ENCODE assay signal across 9 cellular contexts in the genomic region with DNA sequence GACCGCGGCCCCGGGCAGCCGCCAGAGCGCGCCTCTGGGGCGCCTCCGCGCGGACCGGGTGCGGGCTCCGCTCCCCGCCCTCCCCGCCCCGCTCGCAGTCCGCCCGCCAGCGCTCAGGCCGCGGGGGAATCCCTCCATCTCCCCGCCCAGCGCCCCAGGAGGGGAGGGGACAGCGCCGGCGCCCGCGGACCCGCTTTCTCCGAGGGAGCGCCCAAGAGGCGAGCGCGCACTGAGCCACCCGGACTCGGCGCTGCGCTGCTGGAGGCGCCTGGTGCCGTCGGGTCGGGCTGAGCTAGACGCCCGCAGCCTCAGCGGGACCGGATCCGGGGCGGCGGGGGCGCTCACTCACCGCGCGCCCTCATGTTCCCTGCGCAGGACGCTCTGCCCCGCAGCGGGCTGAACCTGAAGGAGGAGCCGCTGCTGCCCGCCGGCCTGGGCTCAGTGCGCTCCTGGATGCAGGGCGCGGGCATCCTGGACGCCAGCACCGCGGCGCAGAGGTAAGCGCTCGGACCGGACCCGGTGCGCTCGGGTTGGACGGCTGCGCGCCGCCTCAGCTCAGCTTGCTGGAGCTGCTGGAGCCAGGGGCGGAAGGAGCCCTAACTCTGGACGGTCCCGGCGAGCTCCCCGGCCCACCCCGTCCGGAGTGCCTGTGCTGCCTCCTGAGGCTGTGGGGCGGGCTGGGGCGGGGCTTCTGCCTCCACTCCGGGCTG. TPM values are rescaled to one million over a fixed set of nuclear protein-coding genes. Genes with fewer than 3 reads are reported as not detected.
DNase-seq lines count a peak whose midpoint lies in the region; ATAC-seq and TF ChIP-seq lines count a peak whose summit lies in the region.
"Had no signal": no experiment of that assay in that cellular context is flagged by ENCODE, and none has a peak within 500 bp of the region (broad histone marks: within the 10 kb centered on the region; RNA-seq: fewer than 3 reads in every experiment).

No MANE protein-coding gene starts in this region.

- peak overlapping the region; percentile 75 for H3K4me3 ChIP-seq in coronary artery

- H3K4me1 Mint-ChIP-seq in mesothelial cell of epicardium (peaks cover 22% of the 10 kb centered on the region), HFFc6 (ENCODE audit: low read depth) (peaks cover 8% of the 10 kb centered on the region)

- peak; percentile 58 for ATAC-seq in stimulated activated naive CD8-positive, alpha-beta T cell treated with anti-CD3 and anti-CD28 coated beads, Interleukin-15, Interleukin-2, amounts not matched to agents 100 U/mL and 50 U/mL, for 24 hours

- DNase-seq in NCI-H345 (lab: John Stamatoyannopoulos, UW) (peak; percentile 60), NCI-H345 treated with DMSO at 0.1 percent for 48 hours (lab: John Stamatoyannopoulos, UW; ENCODE audit: unreplicated experiment) (no peak), coronary artery (ENCODE audit: low spot score) (no peak), mesothelial cell of epicardium (ENCODE audit: low spot score in 2 of 2, unreplicated experiment in 2 of 2) (peak in 1 of 2 experiments; percentile 65), EL (no peak), HFFc6 (no peak)
- peak; percentile 59 for DNase-seq in activated CD4-positive, CD25-positive, alpha-beta regulatory T cell treated with anti-CD3 and anti-CD28 coated beads, Interleukin-2, amount 50 U/mL, for 72 hours
- peak; percentile 55 for DNase-seq in stimulated activated naive CD8-positive, alpha-beta T cell treated with anti-CD3 and anti-CD28 coated beads, Interleukin-15, Interleukin-2, amounts not matched to agents 100 U/mL and 50 U/mL, for 24 hours

- H3K27ac ChIP-seq in coronary artery = peak overlapping the region; percentile 5 to 92
- H3K27ac ChIP-seq: C4-2B had no signal

- TF ChIP-seq CTCF in coronary artery (IDR thresholded peaks at IDR 0.05) (no peak), mesothelial cell of epicardium (IDR thresholded peaks at IDR 0.05; ENCODE audit: unreplicated experiment) (no peak), HFFc6 (IDR thresholded peaks at IDR 0.05) (no peak)

- H3K4me3 Mint-ChIP-seq in mesothelial cell of epicardium (peak overlapping the region; percentile 45), HFFc6 (no peak overlapping the region)

- H3K27me3 Mint-ChIP-seq in mesothelial cell of epicardium (ENCODE audit: low read depth) (peaks cover 72% of the 10 kb centered on the region), HFFc6 (ENCODE audit: insufficient read depth) (peaks cover 42% of the 10 kb centered on the region)

- H3K36me3 Mint-ChIP-seq in mesothelial cell of epicardium (peaks cover 7% of the 10 kb centered on the region), HFFc6 (ENCODE audit: low read depth) (peaks cover 5% of the 10 kb centered on the region)

- H3K27ac Mint-ChIP-seq in mesothelial cell of epicardium (no peak overlapping the region), HFFc6 (no peak overlapping the region)

- H3K9me3 Mint-ChIP-seq in mesothelial cell of epicardium (no peaks in the 10 kb centered on the region), HFFc6 (no peaks in the 10 kb centered on the region)

RNA-seq across cellular contexts. Expression of a gene that starts 0.9 kb away (rescaled TPM):
- 65.5 to 78.8 TPM (median 66.4 TPM) in 3 replicates for total RNA-seq in mesothelial cell of epicardium
- under 1 TPM in 3 of 6 experiments, not detected in 3; 0.14 to 0.48 (median 0.46) TPM for total RNA-seq in HFFc6 (2021; fragmentation: NEBNext Ultra II Directional; extraction: Animal tissue kit (Norgen Biotek cat#: 25700))

RNA-seq across cellular contexts. Expression of a gene that starts 29.4 kb away (rescaled TPM):
- 87.9 to 93.1 TPM (median 91.6 TPM) in 3 replicates for total RNA-seq in mesothelial cell of epicardium
- total RNA-seq in HFFc6 (2021; fragmentation: NEBNext Ultra II Directional; extraction: Animal tissue kit (Norgen Biotek cat#: 25700)) = 10 to 100 TPM; 63.1 to 87.8 (median 79.8) TPM

RNA-seq across cellular contexts. Expression of a gene that starts 41.0 kb away (rescaled TPM):
- total RNA-seq in mesothelial cell of epicardium = 258 to 275 TPM (median 267 TPM) in 3 replicates
- total RNA-seq in HFFc6 (2021; fragmentation: NEBNext Ultra II Directional; extraction: Animal tissue kit (Norgen Biotek cat#: 25700)) = 100 to 1,000 TPM; 151 to 222 (median 165) TPM

Comparison
In these comparisons a context has a peak if more than half of its experiments do, and no peak if none do; other contexts are left out.
1. DNase-seq: peak in NCI-H345 (single experiment), activated CD4-positive, CD25-positive, alpha-beta regulatory T cell treated with anti-CD3 and anti-CD28 coated beads, Interleukin-2, amount 50 U/mL, for 72 hours (single experiment) and stimulated activated naive CD8-positive, alpha-beta T cell treated with anti-CD3 and anti-CD28 coated beads, Interleukin-15, Interleukin-2, amounts not matched to agents 100 U/mL and 50 U/mL, for 24 hours (single experiment); none in NCI-H345 treated with DMSO at 0.1 percent for 48 hours (single experiment), coronary artery (single experiment), EL (single experiment) and HFFc6 (single experiment).
2. RNA of a gene that starts 0.9 kb away (total RNA-seq): 65.5 to 78.8 TPM in mesothelial cell of epicardium; 0.14 to 0.48 TPM in HFFc6; every median in the first group is over 10 times any median in the second.